29 cellular contexts compared by ENCODE assay signal in genomic region chr13:59673301-59673700, GRCh38.
DNase-seq lines count a peak whose midpoint lies in the region; ATAC-seq and TF ChIP-seq lines count a peak whose summit lies in the region.
"Had no signal": no experiment of that assay in that cellular context is flagged by ENCODE, and none has a peak within 500 bp of the region (broad histone marks: within the 10 kb centered on the region; RNA-seq: fewer than 3 reads in every experiment).

No MANE protein-coding gene starts in this region.

- no peak for TF ChIP-seq POLR2A in vagina (IDR thresholded peaks at IDR 0.05)

- no peak for ATAC-seq in CD8-positive, alpha-beta T cell
- ATAC-seq: activated CD8-positive, alpha-beta T cell treated with anti-CD3 and anti-CD28 coated beads for 36 hours; natural killer cell treated with Interleukin-12 subunit alpha and Interleukin-12 subunit beta and Interleukin-15 and Interleukin-18, amount 100 ng/mL, for 72 hours; Panc1; pancreas had no signal

- no peak for TF ChIP-seq CTCF in CD8-positive, alpha-beta T cell (IDR thresholded peaks at IDR 0.05)
- no peak for TF ChIP-seq CTCF in vagina (IDR thresholded peaks at IDR 0.05)

- no peaks in the 10 kb centered on the region for H3K9me3 ChIP-seq in CD8-positive, alpha-beta T cell (ENCODE audit: low read length)
- no peaks in the 10 kb centered on the region for H3K9me3 ChIP-seq in vagina
- H3K9me3 ChIP-seq: pancreas had no signal

- no peak overlapping the region for H3K27ac Mint-ChIP-seq in CD8-positive, alpha-beta T cell
- H3K27ac Mint-ChIP-seq: activated CD8-positive, alpha-beta T cell treated with anti-CD3 and anti-CD28 coated beads for 36 hours; natural killer cell treated with Interleukin-12 subunit alpha and Interleukin-12 subunit beta and Interleukin-15 and Interleukin-18, amount 100 ng/mL, for 72 hours; stimulated activated naive CD8-positive, alpha-beta T cell treated with anti-CD3 and anti-CD28 coated beads, Interleukin-15, Interleukin-2, amounts not matched to agents 100 ng/mL and 50 ng/mL, for 24 hours had no signal

- no peak overlapping the region for H3K4me3 ChIP-seq in skeletal muscle cell (ENCODE audit: low read depth, low read length)
- H3K4me3 ChIP-seq in CD8-positive, alpha-beta T cell (ENCODE audit: low read depth, low read length) = no peak overlapping the region
- no peak overlapping the region for H3K4me3 ChIP-seq in vagina
- H3K4me3 ChIP-seq: cardiac muscle cell, pancreas, smooth muscle cell had no signal

- H3K4me1 ChIP-seq in CD8-positive, alpha-beta T cell (ENCODE audit: insufficient read depth, low read length) = no peaks in the 10 kb centered on the region
- H3K4me1 ChIP-seq in vagina = no peaks in the 10 kb centered on the region

- H3K27me3 Mint-ChIP-seq in CD8-positive, alpha-beta T cell (ENCODE audit: low read depth) = no peaks in the 10 kb centered on the region
- H3K27me3 Mint-ChIP-seq: activated CD8-positive, alpha-beta T cell treated with anti-CD3 and anti-CD28 coated beads for 36 hours; natural killer cell treated with Interleukin-12 subunit alpha and Interleukin-12 subunit beta and Interleukin-15 and Interleukin-18, amount 100 ng/mL, for 72 hours; stimulated activated naive CD8-positive, alpha-beta T cell treated with anti-CD3 and anti-CD28 coated beads, Interleukin-15, Interleukin-2, amounts not matched to agents 100 ng/mL and 50 ng/mL, for 24 hours had no signal

- H3K27me3 ChIP-seq in CD8-positive, alpha-beta T cell (ENCODE audit: insufficient read depth, low read length) = no peaks in the 10 kb centered on the region
- H3K27me3 ChIP-seq in vagina = no peaks in the 10 kb centered on the region
- H3K27me3 ChIP-seq: cardiac muscle cell, pancreas had no signal

- H3K36me3 Mint-ChIP-seq in CD8-positive, alpha-beta T cell = no peaks in the 10 kb centered on the region
- H3K36me3 Mint-ChIP-seq: natural killer cell treated with Interleukin-12 subunit alpha and Interleukin-12 subunit beta and Interleukin-15 and Interleukin-18, amount 100 ng/mL, for 72 hours had no signal

- POLR2A ChIA-PET in CD8-positive, alpha-beta T cell (lab: Charles Lee) = no interaction called here

- H3K27ac ChIP-seq in CD8-positive, alpha-beta T cell (ENCODE audit: low read depth, low read length) = no peak overlapping the region
- no peak overlapping the region for H3K27ac ChIP-seq in vagina
- H3K27ac ChIP-seq: cardiac muscle cell, pancreas had no signal

- H3K4me1 Mint-ChIP-seq in CD8-positive, alpha-beta T cell (ENCODE audit: low read depth) = peaks cover 8% of the 10 kb centered on the region

- no peaks in the 10 kb centered on the region for H3K9me3 Mint-ChIP-seq in CD8-positive, alpha-beta T cell
- H3K9me3 Mint-ChIP-seq: activated CD8-positive, alpha-beta T cell treated with anti-CD3 and anti-CD28 coated beads for 36 hours; natural killer cell treated with Interleukin-12 subunit alpha and Interleukin-12 subunit beta and Interleukin-15 and Interleukin-18, amount 100 ng/mL, for 72 hours; stimulated activated naive CD8-positive, alpha-beta T cell treated with anti-CD3 and anti-CD28 coated beads, Interleukin-15, Interleukin-2, amounts not matched to agents 100 ng/mL and 50 ng/mL, for 24 hours had no signal

- H3K36me3 ChIP-seq in CD8-positive, alpha-beta T cell (ENCODE audit: insufficient read depth, low read length) = no peaks in the 10 kb centered on the region
- H3K36me3 ChIP-seq in vagina = no peaks in the 10 kb centered on the region
- H3K36me3 ChIP-seq: cardiac muscle cell, pancreas had no signal

- H3K4me3 Mint-ChIP-seq in CD8-positive, alpha-beta T cell = no peak overlapping the region
- H3K4me3 Mint-ChIP-seq: activated CD8-positive, alpha-beta T cell treated with anti-CD3 and anti-CD28 coated beads for 36 hours; natural killer cell treated with Interleukin-12 subunit alpha and Interleukin-12 subunit beta and Interleukin-15 and Interleukin-18, amount 100 ng/mL, for 72 hours; stimulated activated naive CD8-positive, alpha-beta T cell treated with anti-CD3 and anti-CD28 coated beads, Interleukin-15, Interleukin-2, amounts not matched to agents 100 ng/mL and 50 ng/mL, for 24 hours had no signal

- CTCF ChIA-PET in CD8-positive, alpha-beta T cell (lab: Charles Lee) = interaction anchor here (1.5 kb wide), 1 partner anchor 282 kb away, joined by 5 read pairs; no protein-coding TSS in a partner anchor

- peak; percentile 12 for DNase-seq in Daoy (ENCODE audit: low read depth)
- DNase-seq in NOMO-1 treated with DMSO at 0.1 percent for 48 hours (lab: John Stamatoyannopoulos, UW; ENCODE audit: unreplicated experiment) = peak; percentile 35
- peak; percentile 11 for DNase-seq in fibroblast of gingiva (ENCODE audit: low read depth)
- DNase-seq in skeletal muscle cell (ENCODE audit: low read depth) = peak; percentile 17
- no peak for DNase-seq in CD8-positive, alpha-beta T cell
- no peak for DNase-seq in activated gamma-delta T cell treated with Interleukin-2 at 50 U/mL for 16 hours
- DNase-seq in vagina (ENCODE audit: extremely low spot score in 2 of 2) = no peak
- DNase-seq: activated CD4-positive, alpha-beta T cell treated with anti-CD3 and anti-CD28 coated beads for 1 hour; activated CD8-positive, alpha-beta T cell treated with anti-CD3 and anti-CD28 coated beads for 36 hours; activated naive CD4-positive, alpha-beta T cell treated with anti-CD3 and anti-CD28 coated beads, Interleukin-2, amount 50 U/mL, for 16 hours; C1 segment of cervical spinal cord; COR-L47; DMS53; hypothalamus; KBM-7; mammary epithelial cell; MM.1S; NCI-H1105 treated with DMSO at 0.1 percent for 48 hours; NCI-H1930; NCI-H524; pancreas; retina; SHP77; T-helper 2 cell had no signal

- intact Hi-C loops in CD8-positive, alpha-beta T cell (cut with DNase I, micrococcal nuclease) = no loop called here
- intact Hi-C loops in vagina (cut with DNase I) = no loop called here

Comparison
In these comparisons a context has a peak if more than half of its experiments do, and no peak if none do; other contexts are left out.
1. DNase-seq: peak in Daoy (single experiment), NOMO-1 treated with DMSO at 0.1 percent for 48 hours (single experiment), fibroblast of gingiva (single experiment) and skeletal muscle cell (single experiment); none in CD8-positive, alpha-beta T cell (0 of 7), activated gamma-delta T cell treated with Interleukin-2 at 50 U/mL for 16 hours (single experiment) and vagina (0 of 2).